ENCODE assay signal across 24 cellular contexts in the genomic region with DNA sequence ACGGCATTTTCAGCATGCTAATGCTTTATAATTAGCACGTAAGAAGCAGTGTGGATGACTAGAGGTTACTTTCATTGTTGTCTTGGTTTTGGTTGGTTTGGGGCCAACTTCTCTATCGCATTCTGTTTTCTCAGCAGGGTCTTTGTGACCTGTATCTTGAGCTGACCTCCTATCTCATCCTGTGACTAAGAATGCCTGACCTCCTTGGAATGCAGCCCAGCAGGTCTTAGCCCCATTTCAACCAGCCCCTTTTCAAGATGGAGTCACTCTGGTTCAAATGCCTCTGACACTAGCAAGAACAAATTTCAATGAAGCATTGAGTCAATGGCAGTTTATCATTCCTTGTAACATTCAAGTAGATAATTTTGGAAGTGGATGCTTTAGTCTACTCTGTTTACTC.
"Had no signal": no experiment of that assay in that cellular context is flagged by ENCODE, and none has a peak within 500 bp of the region (broad histone marks: within the 10 kb centered on the region; RNA-seq: fewer than 3 reads in every experiment).

No MANE protein-coding gene starts in this region.

- DNase-seq: activated B cell treated with CpG ODN at 0.5 μM for 24 hours; activated CD4-positive, alpha-beta memory T cell treated with anti-CD3 and anti-CD28 coated beads, Interleukin-2, amount 10 ng/mL, durations not matched to agents 7 days and 5 days; activated CD4-positive, alpha-beta T cell treated with anti-CD3 and anti-CD28 coated beads, Interleukin-2, amount 10 ng/mL, durations not matched to agents 7 days and 5 days; activated CD8-positive, alpha-beta memory T cell treated with anti-CD3 and anti-CD28 coated beads, Interleukin-2, amount 50 U/mL, for 4 hours; activated naive CD4-positive, alpha-beta T cell treated with anti-CD3 and anti-CD28 coated beads for 36 hours; activated T-cell treated with anti-CD3 and anti-CD28 coated beads, Interleukin-2, amount 50 U/mL, for 72 hours; amygdala; Karpas-422; MM.1S; NCI-H1105; NCI-H1436; NCI-H1694 treated with DMSO at 0.1 percent for 48 hours; NCI-H2029 treated with DMSO at 0.1 percent for 48 hours; NCI-H345; NCI-H510A; NCI-H526 treated with DMSO at 0.1 percent for 48 hours; NCI-H82; SIG-M5; T-helper 17 cell; T-helper 9 cell had no signal

- H3K27ac ChIP-seq: cardiac muscle cell had no signal

- H3K27me3 ChIP-seq: cardiac muscle cell had no signal

- H3K36me3 ChIP-seq: cardiac muscle cell had no signal

- H3K4me1 Mint-ChIP-seq: activated CD4-positive, alpha-beta memory T cell treated with anti-CD3 and anti-CD28 coated beads, Interleukin-2, amount 10 ng/mL, durations not matched to agents 7 days and 5 days; activated CD4-positive, alpha-beta T cell treated with anti-CD3 and anti-CD28 coated beads, Interleukin-2, amount 10 ng/mL, durations not matched to agents 7 days and 5 days had no signal

- H3K36me3 Mint-ChIP-seq: activated naive CD8-positive, alpha-beta T cell; brain had no signal

- H3K27ac Mint-ChIP-seq: activated B cell treated with CpG ODN at 0.5 μM for 24 hours; activated CD4-positive, alpha-beta memory T cell treated with anti-CD3 and anti-CD28 coated beads, Interleukin-2, amount 10 ng/mL, durations not matched to agents 7 days and 5 days; activated CD4-positive, alpha-beta T cell treated with anti-CD3 and anti-CD28 coated beads, Interleukin-2, amount 10 ng/mL, durations not matched to agents 7 days and 5 days; activated naive CD4-positive, alpha-beta T cell treated with anti-CD3 and anti-CD28 coated beads for 36 hours; activated naive CD8-positive, alpha-beta T cell; activated T-cell treated with anti-CD3 and anti-CD28 coated beads, Interleukin-2, amount 50 U/mL, for 72 hours; T-helper 17 cell had no signal

- H3K4me3 Mint-ChIP-seq: activated B cell treated with CpG ODN at 0.5 μM for 24 hours; activated CD4-positive, alpha-beta memory T cell treated with anti-CD3 and anti-CD28 coated beads, Interleukin-2, amount 10 ng/mL, durations not matched to agents 7 days and 5 days; activated CD4-positive, alpha-beta T cell treated with anti-CD3 and anti-CD28 coated beads, Interleukin-2, amount 10 ng/mL, durations not matched to agents 7 days and 5 days; activated naive CD4-positive, alpha-beta T cell treated with anti-CD3 and anti-CD28 coated beads for 36 hours; activated naive CD8-positive, alpha-beta T cell; activated T-cell treated with anti-CD3 and anti-CD28 coated beads, Interleukin-2, amount 50 U/mL, for 72 hours; brain; T-helper 17 cell had no signal

- H3K4me3 ChIP-seq: cardiac muscle cell, K562 had no signal

- H3K9me3 Mint-ChIP-seq: activated B cell treated with CpG ODN at 0.5 μM for 24 hours; activated CD4-positive, alpha-beta memory T cell treated with anti-CD3 and anti-CD28 coated beads, Interleukin-2, amount 10 ng/mL, durations not matched to agents 7 days and 5 days; activated CD4-positive, alpha-beta T cell treated with anti-CD3 and anti-CD28 coated beads, Interleukin-2, amount 10 ng/mL, durations not matched to agents 7 days and 5 days; activated naive CD4-positive, alpha-beta T cell treated with anti-CD3 and anti-CD28 coated beads for 36 hours; activated T-cell treated with anti-CD3 and anti-CD28 coated beads, Interleukin-2, amount 50 U/mL, for 72 hours had no signal

- ATAC-seq: activated T-cell treated with anti-CD3 and anti-CD28 coated beads, Interleukin-2, amount 50 U/mL, for 72 hours; K562; T-helper 17 cell had no signal
